ENCODE assay signal across 8 cellular contexts in genomic region chr9:134135343-134136116, GRCh38. TPM values are rescaled to one million over a fixed set of nuclear protein-coding genes. Genes with fewer than 3 reads are reported as not detected.
DNase-seq lines count a peak whose midpoint lies in the region; ATAC-seq and TF ChIP-seq lines count a peak whose summit lies in the region.

TSS of gene WDR5 (plus strand) at chr9:134136082. CDS start at chr9:134139878, 3,796 bp downstream.

- H3K4me3 ChIP-seq in Caco-2 (ENCODE audit: low read depth, low read length) (peak within 1 kb of the TSS; percentile 99), Panc1 (ENCODE audit: low read depth in 2 of 2, low read length in 2 of 2) (peak within 1 kb of the TSS; percentile 75 to 87), mucosa of rectum (ENCODE audit: low read length in 2 of 2) (peak within 1 kb of the TSS; percentile 91)

- in situ Hi-C loops in Panc1 (cut with HindIII; ENCODE audit: low pct_unique_long_range_greater_than_20kb, low sequenced_read_pairs) = no loop called here

- H3K36me3 ChIP-seq in Caco-2 (ENCODE audit: control insufficient read depth, insufficient read depth, low read length) = no peaks in the 10 kb centered on the region
- H3K36me3 ChIP-seq in Panc1 (ENCODE audit: control insufficient read depth, insufficient read depth, low read length) = peaks cover 2% of the 10 kb centered on the region; the same call in 1 of the 2 replicates
- H3K36me3 ChIP-seq in mucosa of rectum (ENCODE audit: control insufficient read depth in 2 of 2, insufficient read depth in 2 of 2, low read length in 2 of 2) = peaks cover 4 to 8% of the 10 kb centered on the region in 2 donors

- DNase-seq in Caco-2 (peak; percentile 91 to 93), HuH-7.5 (ENCODE audit: low spot score) (peak; percentile 99), Panc1 (ENCODE audit: low read depth, low spot score) (peak; percentile 33), erythroblast (lab: John Stamatoyannopoulos, UW) (peak; percentile 93 to 97)
- peak; percentile 93 for DNase-seq in activated T-cell treated with anti-CD3 and anti-CD28 coated beads, Interleukin-2, amount 50 U/mL, for 24 hours
- peak; percentile 80 for DNase-seq in stimulated activated CD8-positive, alpha-beta memory T cell treated with anti-CD3 and anti-CD28 coated beads, Interleukin-4, amount 100 ng/mL, for 24 hours (ENCODE audit: low read depth)

- H3K4me1 ChIP-seq in Caco-2 (peaks cover 32% of the 10 kb centered on the region), Panc1 (ENCODE audit: control insufficient read depth, insufficient read depth, low read length) (peaks cover 16% of the 10 kb centered on the region), mucosa of rectum (ENCODE audit: control insufficient read depth in 2 of 2, insufficient read depth in 2 of 2, low read length in 2 of 2) (peaks cover 30 to 32% of the 10 kb centered on the region in 2 donors)

- ATAC-seq in GM21390 (IDR thresholded peaks at IDR 0.05; ENCODE audit: unreplicated experiment) = peak; percentile 61
- ATAC-seq in Panc1 = peak; percentile 81

- TF ChIP-seq CTCF in Caco-2 (IDR thresholded peaks at IDR 0.05; ENCODE audit: insufficient read depth in 1 of 2, low read depth in 1 of 2, low read length in 1 of 2, severe bottlenecking in 1 of 2, unreplicated experiment in 1 of 2) (peak in 1 of 2 experiments; percentile 25), Panc1 (IDR thresholded peaks at IDR 0.05) (no peak)

- intact Hi-C loops in Caco-2 (cut with micrococcal nuclease; ENCODE audit: unreplicated experiment) = loop anchor here (1.0 to 2.0 kb wide), 2 partner anchors 29 to 67 kb away; partner anchors contain the start of genes BRD3 and RNU6ATAC
- intact Hi-C loops in Panc1 (cut with micrococcal nuclease; ENCODE audit: unreplicated experiment) = no loop called here

- peaks cover 26% of the 10 kb centered on the region for H3K4me1 Mint-ChIP-seq in Caco-2 (ENCODE audit: low read depth, unreplicated experiment)
- peaks cover 42% of the 10 kb centered on the region for H3K4me1 Mint-ChIP-seq in activated T-cell treated with anti-CD3 and anti-CD28 coated beads, Interleukin-2, amount 50 U/mL, for 24 hours (ENCODE audit: low read depth)

- POLR2A ChIA-PET in Caco-2 (lab: Charles Lee) (interaction anchor here (0.6 to 1.1 kb wide), 6 partner anchors 13 to 659 kb away, joined by 4 to 5 read pairs (median 5); no protein-coding TSS in a partner anchor), Panc1 (lab: Charles Lee) (interaction anchor here (0.6 kb wide), 2 partner anchors 168 to 240 kb away, joined by 3 to 6 read pairs; no protein-coding TSS in a partner anchor)

- no peaks in the 10 kb centered on the region for H3K27me3 Mint-ChIP-seq in Caco-2 (ENCODE audit: insufficient read depth, unreplicated experiment)
- H3K27me3 Mint-ChIP-seq in activated T-cell treated with anti-CD3 and anti-CD28 coated beads, Interleukin-2, amount 50 U/mL, for 24 hours = no peaks in the 10 kb centered on the region

- TF ChIP-seq POLR2A in erythroblast (IDR thresholded peaks at IDR 0.05; ENCODE audit: low read length) = peak; percentile 59

- peak within 1 kb of the TSS; percentile 94 for H3K4me3 Mint-ChIP-seq in Caco-2 (ENCODE audit: unreplicated experiment)
- H3K4me3 Mint-ChIP-seq in activated T-cell treated with anti-CD3 and anti-CD28 coated beads, Interleukin-2, amount 50 U/mL, for 24 hours = peak within 1 kb of the TSS; percentile 94

- H3K27ac ChIP-seq in Panc1 (ENCODE audit: low read length) = peak within 1 kb of the TSS; percentile 83
- peak within 1 kb of the TSS; percentile 81 to 84 for H3K27ac ChIP-seq in mucosa of rectum (ENCODE audit: low read depth in 2 of 2, low read length in 2 of 2)

- peak within 1 kb of the TSS; percentile 87 to 90 for H3K9ac ChIP-seq in mucosa of rectum (ENCODE audit: low read depth in 1 of 2, low read length in 2 of 2)

- H3K27me3 ChIP-seq in Caco-2 (replicated peaks; ENCODE audit: control insufficient read depth, insufficient read depth, low read length) = no peaks in the 10 kb centered on the region
- H3K27me3 ChIP-seq in Panc1 (ENCODE audit: control insufficient read depth, insufficient read depth, low read length) = no peaks in the 10 kb centered on the region
- H3K27me3 ChIP-seq in mucosa of rectum (ENCODE audit: control insufficient read depth in 2 of 2, insufficient read depth in 2 of 2, low read length in 2 of 2) = no peaks in the 10 kb centered on the region

- CTCF ChIA-PET in Caco-2 (lab: Charles Lee) (interaction anchor here (1.1 kb wide), 1 partner anchor 29 kb away, joined by 4 read pairs; the partner anchor contains the start of gene RNU6ATAC), Panc1 (lab: Charles Lee) (no interaction called here)

- peak within 1 kb of the TSS; percentile 88 for H3K27ac Mint-ChIP-seq in Caco-2 (ENCODE audit: unreplicated experiment)
- H3K27ac Mint-ChIP-seq in activated T-cell treated with anti-CD3 and anti-CD28 coated beads, Interleukin-2, amount 50 U/mL, for 24 hours = peak within 1 kb of the TSS; percentile 91

- H3K36me3 Mint-ChIP-seq in Caco-2 (ENCODE audit: insufficient read depth, unreplicated experiment) = peaks cover 26% of the 10 kb centered on the region
- peaks cover 41% of the 10 kb centered on the region for H3K36me3 Mint-ChIP-seq in activated T-cell treated with anti-CD3 and anti-CD28 coated beads, Interleukin-2, amount 50 U/mL, for 24 hours (ENCODE audit: low read depth)

- BruUV-seq in Caco-2 (replicated peaks; lab: Mats Ljungman, UMichigan) (no TSS peak), Panc1 (replicated peaks; lab: Mats Ljungman, UMichigan) (no TSS peak)

- H3K9me3 ChIP-seq in Caco-2 (no peaks in the 10 kb centered on the region), Panc1 (ENCODE audit: control insufficient read depth, insufficient read depth, low read depth, low read length) (no peaks in the 10 kb centered on the region), mucosa of rectum (ENCODE audit: control insufficient read depth in 2 of 2, low read length in 2 of 2) (no peaks in the 10 kb centered on the region)

- no peaks in the 10 kb centered on the region for H3K9me3 Mint-ChIP-seq in Caco-2 (ENCODE audit: unreplicated experiment)
- no peaks in the 10 kb centered on the region for H3K9me3 Mint-ChIP-seq in activated T-cell treated with anti-CD3 and anti-CD28 coated beads, Interleukin-2, amount 50 U/mL, for 24 hours

RNA-seq across cellular contexts. Expression of gene WDR5, which starts in this region (rescaled TPM):
- total RNA-seq in Caco-2 (2022) (51.7 and 54.8 TPM in 2 replicates), Panc1 (2021; ENCODE audit: unreplicated experiment) (36.9 TPM)
- polyA plus RNA-seq in Panc1 (2012; ENCODE audit: insufficient read length) = 30.5 TPM

Comparison
In these comparisons a context has a peak if more than half of its experiments do, and no peak if none do; other contexts are left out.
1. Peak in every context shown above with its lines: DNase-seq, ATAC-seq, H3K4me3 ChIP-seq and H3K27ac ChIP-seq.
2. DNase-seq: peak in every context shown above with its lines; median percentile 99 in HuH-7.5; 95 in erythroblast; 93 in activated T-cell treated with anti-CD3 and anti-CD28 coated beads, Interleukin-2, amount 50 U/mL, for 24 hours; 92 in Caco-2; 80 in stimulated activated CD8-positive, alpha-beta memory T cell treated with anti-CD3 and anti-CD28 coated beads, Interleukin-4, amount 100 ng/mL, for 24 hours; 33 in Panc1.